8 cellular contexts compared by ENCODE assay signal in genomic region chr4:86453044-86453501, GRCh38.
DNase-seq lines count a peak whose midpoint lies in the region; FAIRE-seq and TF ChIP-seq lines count a peak whose summit lies in the region.

No MANE protein-coding gene starts in this region.

- no peaks in the 10 kb centered on the region for H3K9me3 ChIP-seq in iPS DF 6.9 (ENCODE audit: control insufficient read depth, insufficient read depth, low read length)
- H3K9me3 ChIP-seq in stomach, result no peaks in the 10 kb centered on the region

- in situ Hi-C loops in KBM-7 (cut with MboI; ENCODE audit: low pct_unique_long_range_greater_than_20kb, low sequenced_read_pairs) (no loop called here), astrocyte of the spinal cord (cut with HindIII; ENCODE audit: low sequenced_read_pairs) (no loop called here)

- no peak for TF ChIP-seq EP300 in stomach (IDR thresholded peaks at IDR 0.05)

- H3K4me1 ChIP-seq in iPS DF 6.9 (ENCODE audit: control insufficient read depth, insufficient read depth, low read length) (peaks cover 11% of the 10 kb centered on the region), stomach (peaks cover 0 to 20% (median 6%) of the 10 kb centered on the region in 4 donors)

- H3K27ac ChIP-seq in iPS DF 6.9 (ENCODE audit: low read length), result no peak overlapping the region
- H3K27ac ChIP-seq in stomach, result peak overlapping the region; percentile 30 to 83 (median 77)

- DNase-seq in KBM-7 (peak; percentile 18), astrocyte of the spinal cord (ENCODE audit: low read depth, low spot score) (peak; percentile 54), iPS DF 6.9 (ENCODE audit: low read depth, low spot score) (no peak), stomach (no peak), occipital lobe (lab: John Stamatoyannopoulos, UW) (no peak), H54 (ENCODE audit: insufficient read length, low spot score) (no peak), NK-92 (lab: John Stamatoyannopoulos, UW; ENCODE audit: unreplicated experiment) (no peak)
- DNase-seq in activated CD8-positive, alpha-beta memory T cell treated with anti-CD3 and anti-CD28 coated beads for 24 hours, result no peak

- TF ChIP-seq POLR2A in stomach (IDR thresholded peaks at IDR 0.05), result no peak
- no peak for TF ChIP-seq POLR2A in H54 (IDR thresholded peaks at IDR 0.05; ENCODE audit: low read depth, low read length)

- no CpG with 5 or more reads among the region's 8 CpGs for WGBS in iPS DF 6.9 (ENCODE audit: insufficient coverage, insufficient read length)
- WGBS in stomach, 5 donors, result 37 to 62% (median 55%) methylated on average over 4 to 8 of the region's 8 CpGs

- no peak for FAIRE-seq in H54 (lab: Jason Lieb, UNC)

- H3K36me3 ChIP-seq in iPS DF 6.9 (ENCODE audit: control insufficient read depth, insufficient read depth, low read length), result no peaks in the 10 kb centered on the region
- no peaks in the 10 kb centered on the region for H3K36me3 ChIP-seq in stomach

- intact Hi-C loops in stomach (cut with DNase I; ENCODE audit: low total_unique reads), result no loop called here

- no peak for TF ChIP-seq CTCF in astrocyte of the spinal cord (IDR thresholded peaks at IDR 0.05; ENCODE audit: low read depth, low read length)
- no peak for TF ChIP-seq CTCF in stomach (IDR thresholded peaks at IDR 0.05)

- H3K4me3 ChIP-seq in astrocyte of the spinal cord (ENCODE audit: low read depth, low read length), result peak overlapping the region; percentile 30
- H3K4me3 ChIP-seq in iPS DF 6.9 (ENCODE audit: low read length), result 0 out of 2 replicates have a peak overlapping the region, but pooled peaks have one; percentile 0
- H3K4me3 ChIP-seq in stomach, result peak overlapping the region; percentile 44 to 47 (median 46)

- H3K27me3 ChIP-seq in iPS DF 6.9 (ENCODE audit: control insufficient read depth, insufficient read depth, low read length) (no peaks in the 10 kb centered on the region), stomach (no peaks in the 10 kb centered on the region)

Comparison
In these comparisons a context has a peak if more than half of its experiments do, and no peak if none do; other contexts are left out.
1. DNase-seq: peak in KBM-7 (single experiment) and astrocyte of the spinal cord (single experiment); none in iPS DF 6.9 (single experiment), stomach (single experiment), occipital lobe (single experiment), H54 (single experiment), activated CD8-positive, alpha-beta memory T cell treated with anti-CD3 and anti-CD28 coated beads for 24 hours (single experiment) and NK-92 (single experiment).
2. Peak in every context shown above with its lines, with median percentiles within 50 percentile points of each other: H3K4me3 ChIP-seq.